ENCODE assay signal across 9 cellular contexts in genomic region chr13:22061806-22062391, GRCh38.
DNase-seq lines count a peak whose midpoint lies in the region; ATAC-seq and TF ChIP-seq lines count a peak whose summit lies in the region.
"Had no signal": no experiment of that assay in that cellular context is flagged by ENCODE, and none has a peak within 500 bp of the region (broad histone marks: within the 10 kb centered on the region; RNA-seq: fewer than 3 reads in every experiment).

No MANE protein-coding gene starts in this region.

- H3K27ac Mint-ChIP-seq in CD4-positive, CD25-positive, alpha-beta regulatory T cell = peak overlapping the region; percentile 96 to 98 (median 98)
- peak overlapping the region; percentile 41 for H3K27ac Mint-ChIP-seq in activated T-cell treated with anti-CD3 and anti-CD28 coated beads, Interleukin-2, amount 50 U/mL, for 72 hours

- H3K4me3 Mint-ChIP-seq in CD4-positive, CD25-positive, alpha-beta regulatory T cell = peak overlapping the region; percentile 12 to 67 (median 44)
- H3K4me3 Mint-ChIP-seq in activated T-cell treated with anti-CD3 and anti-CD28 coated beads, Interleukin-2, amount 50 U/mL, for 72 hours = peak overlapping the region; percentile 68 to 76

- intact Hi-C loops in heart right ventricle (cut with DNase I) = no loop called here
- intact Hi-C loops in Right ventricle myocardium superior (cut with DNase I) = no loop called here

- no peak for TF ChIP-seq CTCF in heart right ventricle (IDR thresholded peaks at IDR 0.05)

- peak; percentile 32 for TF ChIP-seq POLR2A in GM19099 (IDR thresholded peaks at IDR 0.05; ENCODE audit: extremely low read depth, insufficient read length, low read depth)

- 61 to 76% methylated on average over 7 of the region's 7 CpGs for WGBS in heart right ventricle, 2 donors

- H3K9me3 ChIP-seq in CD4-positive, CD25-positive, alpha-beta regulatory T cell (ENCODE audit: control insufficient read depth in 2 of 2, low read length in 2 of 2) = no peaks in the 10 kb centered on the region
- H3K9me3 ChIP-seq in heart right ventricle = no peaks in the 10 kb centered on the region

- peaks cover 0 to 2% (median 0%) of the 10 kb centered on the region in 7 donors for H3K9me3 Mint-ChIP-seq in CD4-positive, CD25-positive, alpha-beta regulatory T cell
- H3K9me3 Mint-ChIP-seq in activated T-cell treated with anti-CD3 and anti-CD28 coated beads, Interleukin-2, amount 50 U/mL, for 72 hours = peaks cover 0 to 2% of the 10 kb centered on the region in 2 donors

- ATAC-seq in CD4-positive, CD25-positive, alpha-beta regulatory T cell (ENCODE audit: low read depth in 2 of 2) = peak; percentile 48 to 64
- ATAC-seq in HG03045 (IDR thresholded peaks at IDR 0.05; ENCODE audit: unreplicated experiment) (peak; percentile 77), heart right ventricle (no peak), Right ventricle myocardium superior (ENCODE audit: poor library complexity) (no peak)
- ATAC-seq in activated T-cell treated with anti-CD3 and anti-CD28 coated beads, Interleukin-2, amount 50 U/mL, for 72 hours (replicated peaks in 1 of 2) = peak; percentile 40 to 46

- H3K27me3 ChIP-seq in CD4-positive, CD25-positive, alpha-beta regulatory T cell (ENCODE audit: control insufficient read depth, insufficient read depth, low read length) = no peaks in the 10 kb centered on the region
- no peaks in the 10 kb centered on the region for H3K27me3 ChIP-seq in heart right ventricle

- peaks cover 3% of the 10 kb centered on the region for H3K36me3 Mint-ChIP-seq in CD4-positive, CD25-positive, alpha-beta regulatory T cell
- peaks cover 2% of the 10 kb centered on the region in 2 donors for H3K36me3 Mint-ChIP-seq in activated T-cell treated with anti-CD3 and anti-CD28 coated beads, Interleukin-2, amount 50 U/mL, for 72 hours (ENCODE audit: insufficient read depth in 2 of 2)

- peak overlapping the region; percentile 86 for H3K27ac ChIP-seq in CD4-positive, CD25-positive, alpha-beta regulatory T cell (ENCODE audit: insufficient read depth, low read length, poor library complexity, severe bottlenecking)
- H3K27ac ChIP-seq in heart right ventricle = peak overlapping the region in 1 of 10 donors; percentile 85

- no peaks in the 10 kb centered on the region for H3K36me3 ChIP-seq in CD4-positive, CD25-positive, alpha-beta regulatory T cell (ENCODE audit: control insufficient read depth, insufficient read depth, low read length)
- no peaks in the 10 kb centered on the region for H3K36me3 ChIP-seq in heart right ventricle

- peak in 2 of 3 donors; percentile 76 to 79 for DNase-seq in CD4-positive, CD25-positive, alpha-beta regulatory T cell
- DNase-seq in activated T-cell treated with anti-CD3 and anti-CD28 coated beads, Interleukin-2, amount 50 U/mL, for 72 hours = no peak
- DNase-seq in heart right ventricle (no peak), NCI-H2107 treated with DMSO at 0.1 percent for 48 hours (lab: John Stamatoyannopoulos, UW; ENCODE audit: unreplicated experiment) (no peak), epidermal melanocyte (ENCODE audit: insufficient read length, low spot score) (no peak), Right ventricle myocardium superior (no peak)
- DNase-seq: NCI-H1436 had no signal

- peak overlapping the region; percentile 69 for H3K4me3 ChIP-seq in CD4-positive, CD25-positive, alpha-beta regulatory T cell (ENCODE audit: low read depth, low read length)
- H3K4me3 ChIP-seq in heart right ventricle = no peak overlapping the region

- no peaks in the 10 kb centered on the region for H3K27me3 Mint-ChIP-seq in CD4-positive, CD25-positive, alpha-beta regulatory T cell
- H3K27me3 Mint-ChIP-seq in activated T-cell treated with anti-CD3 and anti-CD28 coated beads, Interleukin-2, amount 50 U/mL, for 72 hours (ENCODE audit: low read depth) = no peaks in the 10 kb centered on the region

- peaks cover 21 to 83% (median 49%) of the 10 kb centered on the region in 4 donors for H3K4me1 Mint-ChIP-seq in CD4-positive, CD25-positive, alpha-beta regulatory T cell
- H3K4me1 Mint-ChIP-seq in activated T-cell treated with anti-CD3 and anti-CD28 coated beads, Interleukin-2, amount 50 U/mL, for 72 hours (ENCODE audit: low read depth) = peaks cover 63% of the 10 kb centered on the region

- peaks cover 50% of the 10 kb centered on the region for H3K4me1 ChIP-seq in CD4-positive, CD25-positive, alpha-beta regulatory T cell (ENCODE audit: control insufficient read depth, insufficient read depth, low read length, poor library complexity, severe bottlenecking)
- H3K4me1 ChIP-seq in heart right ventricle = no peaks in the 10 kb centered on the region

Comparison
In these comparisons a context has a peak if more than half of its experiments do, and no peak if none do; other contexts are left out.
1. ATAC-seq: peak in CD4-positive, CD25-positive, alpha-beta regulatory T cell (2 of 2), HG03045 (single experiment) and activated T-cell treated with anti-CD3 and anti-CD28 coated beads, Interleukin-2, amount 50 U/mL, for 72 hours (2 of 2); none in heart right ventricle (0 of 8) and Right ventricle myocardium superior (single experiment).
2. DNase-seq: peak in CD4-positive, CD25-positive, alpha-beta regulatory T cell (2 of 3); none in activated T-cell treated with anti-CD3 and anti-CD28 coated beads, Interleukin-2, amount 50 U/mL, for 72 hours (0 of 2), heart right ventricle (0 of 2), NCI-H2107 treated with DMSO at 0.1 percent for 48 hours (single experiment), epidermal melanocyte (single experiment) and Right ventricle myocardium superior (single experiment).